Comparison of ENCODE assay signal across 11 cellular contexts in the genomic region with DNA sequence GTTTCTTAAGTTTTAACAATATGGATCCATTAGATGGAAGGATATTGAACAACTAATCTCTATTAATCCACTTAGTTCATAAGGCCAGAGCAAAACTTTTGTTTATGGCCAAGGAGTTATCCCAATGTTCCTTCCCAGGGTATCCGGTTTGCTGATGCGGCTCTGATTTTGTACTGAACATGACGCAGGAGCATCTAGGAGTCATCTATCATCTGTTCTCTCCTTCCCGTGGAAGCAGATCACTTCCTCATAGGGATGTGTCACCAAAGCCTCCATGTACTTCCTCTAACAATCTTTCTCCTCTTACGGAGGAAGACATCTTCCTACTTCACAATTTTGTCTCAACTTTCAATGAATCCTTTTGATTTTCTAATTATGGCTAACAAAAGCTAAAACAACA.
A peak's percentile ranks its signal among the peaks of the same experiment; 100 is the strongest.
DNase-seq lines count a peak whose midpoint lies in the region; ATAC-seq, FAIRE-seq and TF ChIP-seq lines count a peak whose summit lies in the region.
"Had no signal": no experiment of that assay in that cellular context is flagged by ENCODE, and none has a peak within 500 bp of the region (broad histone marks: within the 10 kb centered on the region; RNA-seq: fewer than 3 reads in every experiment).

No MANE protein-coding gene starts in this region.

- TF ChIP-seq CTCF in body of pancreas (IDR thresholded peaks at IDR 0.05) (no peak), WERI-Rb-1 (IDR thresholded peaks at IDR 0.05; ENCODE audit: low read depth, low read length) (no peak)

- no peak for TF ChIP-seq POLR2A in body of pancreas (IDR thresholded peaks at IDR 0.05)

- ATAC-seq in body of pancreas = no peak
- ATAC-seq in right cardiac atrium = peak; percentile 80 to 88

- H3K27ac ChIP-seq in body of pancreas = peak overlapping the region in 3 of 4 donors; percentile 8 to 69 (median 46)
- H3K27ac ChIP-seq in right cardiac atrium (ENCODE audit: low read length) = no peak overlapping the region
- H3K27ac ChIP-seq in skin epidermis = peak overlapping the region in 16 of 21 experiments; percentile 4 to 81 (median 56)
- H3K27ac ChIP-seq in WERI-Rb-1 = no peak overlapping the region

- H3K4me1 ChIP-seq in body of pancreas = peaks cover 7% of the 10 kb centered on the region
- no peaks in the 10 kb centered on the region for H3K4me1 ChIP-seq in right cardiac atrium (ENCODE audit: control insufficient read depth, insufficient read depth, low read length)

- intact Hi-C loops in body of pancreas (cut with DNase I) (no loop called here), right cardiac atrium (cut with DNase I) (no loop called here)

- no peaks in the 10 kb centered on the region for H3K36me3 ChIP-seq in body of pancreas (replicated peaks in 1 of 2; ENCODE audit: insufficient read depth in 1 of 2, low read depth in 2 of 2)
- H3K36me3 ChIP-seq in WERI-Rb-1 = peaks cover 27% of the 10 kb centered on the region

- H3K27me3 ChIP-seq in body of pancreas (no peaks in the 10 kb centered on the region), right cardiac atrium (ENCODE audit: control insufficient read depth, insufficient read depth) (no peaks in the 10 kb centered on the region), WERI-Rb-1 (ENCODE audit: insufficient read depth, low read depth, severe bottlenecking) (no peaks in the 10 kb centered on the region)

- no peaks in the 10 kb centered on the region for H3K9me3 ChIP-seq in body of pancreas
- H3K9me3 ChIP-seq in right cardiac atrium (ENCODE audit: control insufficient read depth, low read length) = no peaks in the 10 kb centered on the region
- H3K9me3 ChIP-seq in WERI-Rb-1 (ENCODE audit: severe bottlenecking) = no peaks in the 10 kb centered on the region

- 75 to 90% methylated on average over 5 of the region's 5 CpGs for WGBS in body of pancreas, 2 donors
- 64% methylated on average over 5 of the region's 5 CpGs for WGBS in right cardiac atrium

- H3K4me3 ChIP-seq in body of pancreas = no peak overlapping the region
- H3K4me3 ChIP-seq in right cardiac atrium (ENCODE audit: low read length) = no peak overlapping the region
- H3K4me3 ChIP-seq in skin epidermis = no peak overlapping the region
- H3K4me3 ChIP-seq in WERI-Rb-1 (ENCODE audit: low read depth, low read length) = no peak overlapping the region
- H3K4me3 ChIP-seq: coronary artery had no signal

- FAIRE-seq in RCC 7860 (lab: Jason Lieb, UNC) = no peak

- DNase-seq in HT1080 (ENCODE audit: low read depth) = peak; percentile 47
- peak in 1 of 4 donors; percentile 52 for DNase-seq in body of pancreas
- DNase-seq in right cardiac atrium = no peak
- DNase-seq in inferior parietal cortex (ENCODE audit: extremely low spot score) = no peak
- no peak for DNase-seq in HUDEP-2 (lab: John Stamatoyannopoulos, UW; ENCODE audit: unreplicated experiment in 76 of 76)
- no peak for DNase-seq in RCC 7860 (ENCODE audit: low spot score)
- no peak for DNase-seq in WERI-Rb-1
- DNase-seq: activated naive CD4-positive, alpha-beta T cell treated with anti-CD3 and anti-CD28 coated beads for 36 hours; C1 segment of cervical spinal cord had no signal

Comparison
In these comparisons a context has a peak if more than half of its experiments do, and no peak if none do; other contexts are left out.
1. H3K27ac ChIP-seq: peak in body of pancreas (3 of 4) and skin epidermis (16 of 21); none in right cardiac atrium (single experiment) and WERI-Rb-1 (single experiment).